ENCODE assay signal across 22 cellular contexts in the genomic region with DNA sequence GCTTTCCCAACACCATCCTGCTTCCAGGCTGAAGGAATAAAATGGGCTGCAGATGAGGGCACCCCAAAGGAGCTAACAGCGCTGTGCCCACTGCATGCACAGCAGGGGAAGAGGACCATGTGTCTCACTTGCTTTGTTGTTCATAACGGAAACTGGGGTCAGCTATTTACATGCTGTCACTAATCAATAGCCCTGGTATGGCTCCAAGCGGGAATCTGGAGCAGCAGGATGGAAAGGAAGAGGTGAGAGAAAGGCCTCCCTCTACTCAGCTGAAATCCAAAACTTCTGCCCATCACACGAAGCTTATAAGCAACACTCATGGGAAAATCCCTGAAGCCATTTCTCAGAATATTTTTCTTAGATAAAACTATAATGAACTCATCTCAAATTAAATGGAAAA.
"Had no signal": no experiment of that assay in that cellular context is flagged by ENCODE, and none has a peak within 500 bp of the region (broad histone marks: within the 10 kb centered on the region; RNA-seq: fewer than 3 reads in every experiment).

No MANE protein-coding gene starts in this region.

- H3K4me3 ChIP-seq: adrenal gland, ascending aorta, dorsolateral prefrontal cortex, hepatocyte, left lung had no signal

- H3K27ac ChIP-seq: adrenal gland, ascending aorta, dorsolateral prefrontal cortex, hepatocyte had no signal

- ATAC-seq: activated CD8-positive, alpha-beta T cell treated with anti-CD3 and anti-CD28 coated beads, Interleukin-2, amount 10 ng/mL, durations not matched to agents 7 days and 5 days; effector memory CD8-positive, alpha-beta T cell; esophagus mucosa; left lung; naive thymus-derived CD4-positive, alpha-beta T cell had no signal

- H3K27me3 ChIP-seq: adrenal gland, ascending aorta, dorsolateral prefrontal cortex, hepatocyte, left lung had no signal

- FAIRE-seq: colon, endothelial cell of umbilical vein, urothelium cell line had no signal

- DNase-seq: activated B cell treated with CpG ODN at 0.5 μM for 24 hours; activated CD4-positive, alpha-beta T cell treated with anti-CD3 and anti-CD28 coated beads for 48 hours; activated CD8-positive, alpha-beta T cell treated with anti-CD3 and anti-CD28 coated beads, Interleukin-2, amount 10 ng/mL, durations not matched to agents 7 days and 5 days; activated gamma-delta T cell treated with Interleukin-2 at 50 U/mL for 16 hours; central memory CD4-positive, alpha-beta T cell; dorsolateral prefrontal cortex; effector memory CD8-positive, alpha-beta T cell; foreskin melanocyte; immature natural killer cell; left lung; naive thymus-derived CD4-positive, alpha-beta T cell; occipital lobe; stimulated activated CD4-positive, alpha-beta T cell treated with anti-CD3 and anti-CD28 coated beads, Interleukin-2, amount 100 ng/mL, for 48 hours; stimulated activated CD8-positive, alpha-beta memory T cell treated with anti-CD3 and anti-CD28 coated beads, Interleukin-4, amount 100 ng/mL, for 48 hours; stimulated activated naive CD4-positive, alpha-beta T cell had no signal

- H3K4me2 ChIP-seq: hepatocyte had no signal

- H3K9me3 ChIP-seq: adrenal gland, ascending aorta, left lung had no signal

- H2AFZ ChIP-seq: hepatocyte had no signal
